Comparison of ENCODE assay signal across 2 cellular contexts in genomic region chr7:116942503-116942902, GRCh38.
TF ChIP-seq lines count a peak whose summit lies in the region.

No MANE protein-coding gene starts in this region.

TF ChIP-seq in HEK293, 187 proteins besides CTCF, POLR2A, EP300 and RAD21:
- TF ChIP-seq IKZF3 (tag by site-specific recombination; IDR thresholded peaks at IDR 0.05): no peak
- peak; percentile 89 for TF ChIP-seq ZBTB17 (tag by site-specific recombination; IDR thresholded peaks at IDR 0.05)
- no peak for TF ChIP-seq ZNF423 (tag by site-specific recombination; IDR thresholded peaks at IDR 0.05)

TF ChIP-seq in H1, 55 proteins besides CTCF, POLR2A, EP300 and RAD21:
- TF ChIP-seq TEAD4 (IDR thresholded peaks at IDR 0.05; ENCODE audit: low read depth, low read length): no peak
- TF ChIP-seq BCL11A (IDR thresholded peaks at IDR 0.05; ENCODE audit: low read depth in 2 of 2, low read length in 2 of 2): no peak
TF ChIP-seq in H1: peak in this region for 0.
